Comparison of ENCODE assay signal across 12 cellular contexts in genomic region chr17:64378890-64379354, GRCh38. TPM values are rescaled to one million over a fixed set of nuclear protein-coding genes. Genes with fewer than 3 reads are reported as not detected.
DNase-seq lines count a peak whose midpoint lies in the region; ATAC-seq and TF ChIP-seq lines count a peak whose summit lies in the region.
"Had no signal": no experiment of that assay in that cellular context is flagged by ENCODE, and none has a peak within 500 bp of the region (broad histone marks: within the 10 kb centered on the region; RNA-seq: fewer than 3 reads in every experiment).

No MANE protein-coding gene starts in this region.

- peak overlapping the region; percentile 14 for H3K27ac Mint-ChIP-seq in activated naive CD8-positive, alpha-beta T cell treated with anti-CD3 and anti-CD28 coated beads, Interleukin-2, amount 50 U/mL, for 24 hours
- H3K27ac Mint-ChIP-seq in type B pancreatic cell, result no peak overlapping the region
- H3K27ac Mint-ChIP-seq: activated CD4-positive, alpha-beta memory T cell treated with anti-CD3 and anti-CD28 coated beads, Interleukin-2, amount 10 ng/mL, durations not matched to agents 7 days and 5 days had no signal

- H3K9me2 ChIP-seq in HCT116 (ENCODE audit: insufficient read depth), result no peaks in the 10 kb centered on the region

- no peak overlapping the region for H3K4me3 ChIP-seq in BLaER1 treated with 17β-estradiol and CSF1 and Interleukin-3, amounts not matched to agents 10 nM and 100 nM
- H3K4me3 ChIP-seq in HCT116 (replicated peaks in 1 of 2; ENCODE audit: low read depth in 1 of 2, low read length in 2 of 2) (no peak overlapping the region), lower lobe of right lung (peak overlapping the region; percentile 4)

- RAD21 ChIA-PET in HCT116 (lab: Charles Lee; ENCODE audit: low non-redundant PET in 1 of 2, low total read pairs in 2 of 2, uncharacterized antibody in 2 of 2, unreplicated experiment in 2 of 2), result no interaction called here

- peaks cover 37% of the 10 kb centered on the region for H3K4me1 Mint-ChIP-seq in activated naive CD8-positive, alpha-beta T cell treated with anti-CD3 and anti-CD28 coated beads, Interleukin-2, amount 50 U/mL, for 24 hours
- no peaks in the 10 kb centered on the region for H3K4me1 Mint-ChIP-seq in type B pancreatic cell (ENCODE audit: unreplicated experiment)
- H3K4me1 Mint-ChIP-seq: activated CD4-positive, alpha-beta memory T cell treated with anti-CD3 and anti-CD28 coated beads, Interleukin-2, amount 10 ng/mL, durations not matched to agents 7 days and 5 days had no signal

- H4K20me1 ChIP-seq in BLaER1 treated with 17β-estradiol and CSF1 and Interleukin-3, amounts not matched to agents 10 nM and 100 nM, result peaks cover 0 to 44% (median 0%) of the 10 kb centered on the region in 11 experiments; a peak in 2 of 22 replicates
- no peaks in the 10 kb centered on the region for H4K20me1 ChIP-seq in HCT116 (ENCODE audit: insufficient read depth)

- ATAC-seq in HCT116 (no peak), lower lobe of right lung (peak; percentile 40 to 64), GM19324 (IDR thresholded peaks at IDR 0.05; ENCODE audit: low FRiP score, unreplicated experiment) (no peak)
- no peak for ATAC-seq in activated naive CD8-positive, alpha-beta T cell treated with anti-CD3 and anti-CD28 coated beads, Interleukin-2, amount 50 U/mL, for 24 hours

- no peak overlapping the region for H3K9ac ChIP-seq in BLaER1 treated with 17β-estradiol and CSF1 and Interleukin-3, amounts not matched to agents 10 nM and 100 nM
- no peak overlapping the region for H3K9ac ChIP-seq in HCT116 (ENCODE audit: low read length)

- CTCF ChIA-PET in HCT116 (lab: Charles Lee), result interaction anchor here (1.2 kb wide), 1 partner anchor 41 kb away, joined by 3 read pairs; no protein-coding TSS in a partner anchor

- H3K36me3 Mint-ChIP-seq in activated naive CD8-positive, alpha-beta T cell treated with anti-CD3 and anti-CD28 coated beads, Interleukin-2, amount 50 U/mL, for 24 hours (ENCODE audit: low read depth), result peaks cover 18% of the 10 kb centered on the region
- H3K36me3 Mint-ChIP-seq in type B pancreatic cell, result no peaks in the 10 kb centered on the region

- BruUV-seq in HCT116 (replicated peaks; lab: Mats Ljungman, UMichigan), result no TSS peak

- peak overlapping the region; percentile 14 to 44 (median 30); a peak in 16 of 22 replicates for H3K4me2 ChIP-seq in BLaER1 treated with 17β-estradiol and CSF1 and Interleukin-3, amounts not matched to agents 10 nM and 100 nM
- H3K4me2 ChIP-seq in HCT116 (ENCODE audit: low read length), result peak overlapping the region; percentile 24; the same call in 1 of the 2 replicates

- peaks cover 25 to 74% (median 54%) of the 10 kb centered on the region in 10 experiments for H3K4me1 ChIP-seq in BLaER1 treated with 17β-estradiol and CSF1 and Interleukin-3, amounts not matched to agents 10 nM and 100 nM
- H3K4me1 ChIP-seq in HCT116 (ENCODE audit: control insufficient read depth in 1 of 2, insufficient read depth in 2 of 2, low read length in 2 of 2), result peaks cover 0 to 38% of the 10 kb centered on the region in 2 experiments; a peak in 2 of 4 replicates
- peaks cover 46% of the 10 kb centered on the region for H3K4me1 ChIP-seq in lower lobe of right lung

- DNase-seq in HCT116 (ENCODE audit: low read depth, low spot score) (no peak), lower lobe of right lung (no peak), type B pancreatic cell (ENCODE audit: extremely low spot score, unreplicated experiment) (no peak), iPS-NIHi7 (ENCODE audit: extremely low spot score) (no peak), NCI-H2107 (lab: John Stamatoyannopoulos, UW) (no peak)
- DNase-seq in activated naive CD8-positive, alpha-beta T cell treated with anti-CD3 and anti-CD28 coated beads, Interleukin-2, amount 50 U/mL, for 24 hours, result no peak
- DNase-seq: activated CD4-positive, alpha-beta memory T cell treated with anti-CD3 and anti-CD28 coated beads, Interleukin-2, amount 10 ng/mL, durations not matched to agents 7 days and 5 days; activated naive CD4-positive, alpha-beta T cell treated with anti-CD3 and anti-CD28 coated beads, Interleukin-2, amount 50 U/mL, for 16 hours; cortex of kidney; NCI-H2227 treated with DMSO at 0.1 percent for 48 hours had no signal

- H2AFZ ChIP-seq in HCT116 (ENCODE audit: low read depth, low read length, poor library complexity, severe bottlenecking), result peak overlapping the region; percentile 24

- H3K9me3 ChIP-seq in BLaER1 treated with 17β-estradiol and CSF1 and Interleukin-3, amounts not matched to agents 10 nM and 100 nM (replicated peaks in 1 of 11), result no peaks in the 10 kb centered on the region
- H3K9me3 ChIP-seq in HCT116 (ENCODE audit: control insufficient read depth in 1 of 2, insufficient read depth in 1 of 2, low read depth in 1 of 2, low read length in 2 of 2) (no peaks in the 10 kb centered on the region), lower lobe of right lung (no peaks in the 10 kb centered on the region)

- intact Hi-C loops in HCT116 (cut with micrococcal nuclease) (no loop called here), lower lobe of right lung (cut with DNase I) (no loop called here)

- no peak for TF ChIP-seq RAD21 in HCT116 (IDR thresholded peaks at IDR 0.05; ENCODE audit: low read depth)

- H3K9me3 Mint-ChIP-seq in activated naive CD8-positive, alpha-beta T cell treated with anti-CD3 and anti-CD28 coated beads, Interleukin-2, amount 50 U/mL, for 24 hours, result no peaks in the 10 kb centered on the region
- H3K9me3 Mint-ChIP-seq in type B pancreatic cell, result no peaks in the 10 kb centered on the region
- H3K9me3 Mint-ChIP-seq: activated CD4-positive, alpha-beta memory T cell treated with anti-CD3 and anti-CD28 coated beads, Interleukin-2, amount 10 ng/mL, durations not matched to agents 7 days and 5 days had no signal

- peaks cover 0 to 84% (median 7%) of the 10 kb centered on the region in 11 experiments; a peak in 11 of 22 replicates for H3K36me3 ChIP-seq in BLaER1 treated with 17β-estradiol and CSF1 and Interleukin-3, amounts not matched to agents 10 nM and 100 nM
- H3K36me3 ChIP-seq in HCT116 (ENCODE audit: control insufficient read depth in 1 of 2, insufficient read depth in 2 of 2, low read length in 2 of 2) (no peaks in the 10 kb centered on the region), lower lobe of right lung (peaks cover 42% of the 10 kb centered on the region)

- H3K27ac ChIP-seq in BLaER1 treated with 17β-estradiol and CSF1 and Interleukin-3, amounts not matched to agents 10 nM and 100 nM, result no peak overlapping the region
- H3K27ac ChIP-seq in HCT116 (ENCODE audit: low read depth, low read length) (no peak overlapping the region), lower lobe of right lung (peak overlapping the region; percentile 68)

- POLR2A ChIA-PET in HCT116 (lab: Charles Lee), result interaction anchor here (0.7 kb wide), 1 partner anchor 19 kb away, joined by 3 read pairs; no protein-coding TSS in a partner anchor

- H3K4me3 Mint-ChIP-seq in activated naive CD8-positive, alpha-beta T cell treated with anti-CD3 and anti-CD28 coated beads, Interleukin-2, amount 50 U/mL, for 24 hours, result no peak overlapping the region
- no peak overlapping the region for H3K4me3 Mint-ChIP-seq in type B pancreatic cell
- H3K4me3 Mint-ChIP-seq: activated CD4-positive, alpha-beta memory T cell treated with anti-CD3 and anti-CD28 coated beads, Interleukin-2, amount 10 ng/mL, durations not matched to agents 7 days and 5 days had no signal

- TF ChIP-seq CTCF in HCT116 (IDR thresholded peaks at IDR 0.05 in 2 of 3, conservative IDR thresholded peaks at IDR 0.05 in 1 of 3; ENCODE audit: borderline replicate concordance in 1 of 3, insufficient read depth in 1 of 3, low read depth in 2 of 3, low read length in 2 of 3), result no peak
- TF ChIP-seq CTCF in lower lobe of right lung (IDR thresholded peaks at IDR 0.05), result no peak
- no peak for TF ChIP-seq CTCF in type B pancreatic cell (conservative IDR thresholded peaks at IDR 0.05)

- H3K79me2 ChIP-seq in HCT116 (ENCODE audit: insufficient read depth, low read length), result no peaks in the 10 kb centered on the region

- TF ChIP-seq POLR2A in HCT116 (IDR thresholded peaks at IDR 0.05; ENCODE audit: borderline replicate concordance, extremely low read depth, insufficient read depth, insufficient read length), result no peak

- H3K27me3 Mint-ChIP-seq in activated naive CD8-positive, alpha-beta T cell treated with anti-CD3 and anti-CD28 coated beads, Interleukin-2, amount 50 U/mL, for 24 hours, result no peaks in the 10 kb centered on the region
- no peaks in the 10 kb centered on the region for H3K27me3 Mint-ChIP-seq in type B pancreatic cell

- no peaks in the 10 kb centered on the region for H3K27me3 ChIP-seq in BLaER1 treated with 17β-estradiol and CSF1 and Interleukin-3, amounts not matched to agents 10 nM and 100 nM
- H3K27me3 ChIP-seq in HCT116 (ENCODE audit: insufficient read depth, low read length) (no peaks in the 10 kb centered on the region), lower lobe of right lung (ENCODE audit: low read depth) (no peaks in the 10 kb centered on the region)

TF ChIP-seq in HCT116, 20 proteins besides CTCF, POLR2A, EP300 and RAD21:
- no peak for TF ChIP-seq EGR1 (IDR thresholded peaks at IDR 0.05; ENCODE audit: low read depth)
- no peak for TF ChIP-seq EZH2phosphoT487 (IDR thresholded peaks at IDR 0.05; ENCODE audit: borderline replicate concordance)
- TF ChIP-seq SP1 (IDR thresholded peaks at IDR 0.05; ENCODE audit: low read depth), result no peak
- no peak for TF ChIP-seq JUND (IDR thresholded peaks at IDR 0.05)
- TF ChIP-seq SIN3A (IDR thresholded peaks at IDR 0.05; ENCODE audit: low read depth), result no peak
- TF ChIP-seq CBX3 (IDR thresholded peaks at IDR 0.05; ENCODE audit: low read depth), result no peak
- no peak for TF ChIP-seq ELF1 (IDR thresholded peaks at IDR 0.05; ENCODE audit: borderline replicate concordance, low read depth)
- no peak for TF ChIP-seq TCF7L2 (IDR thresholded peaks at IDR 0.05; ENCODE audit: borderline replicate concordance, extremely low read depth, insufficient read depth, insufficient read length)

RNA-seq across cellular contexts. Expression of gene PECAM1, which starts 11.7 kb away (rescaled TPM):
- total RNA-seq in HCT116 (2021; ENCODE audit: unreplicated experiment) (0.42 TPM), lower lobe of right lung (679 TPM), type B pancreatic cell (ENCODE audit: low replicate concordance) (0.21 TPM in 1 of 2 replicates, not detected in the other)
- 0.01 and 0.06 TPM in 2 replicates for polyA plus RNA-seq in HCT116 (2012)

Comparison
In these comparisons a context has a peak if more than half of its experiments do, and no peak if none do; other contexts are left out.
1. ATAC-seq: peak in lower lobe of right lung (2 of 2); none in HCT116 (single experiment), activated naive CD8-positive, alpha-beta T cell treated with anti-CD3 and anti-CD28 coated beads, Interleukin-2, amount 50 U/mL, for 24 hours (single experiment) and GM19324 (single experiment).
2. RNA of gene PECAM1, which starts 11.7 kb away (total RNA-seq): 679 TPM in lower lobe of right lung (single experiment); 0.42 TPM in HCT116 (single experiment) and 0.21 TPM in type B pancreatic cell; every median in the first group is over 100 times any median in the second.